ENCODE assay signal across 14 cellular contexts in genomic region chr14:58533417-58533816, GRCh38.
A peak's percentile ranks its signal among the peaks of the same experiment; 100 is the strongest.
DNase-seq lines count a peak whose midpoint lies in the region; ATAC-seq and FAIRE-seq lines count a peak whose summit lies in the region.
"Had no signal": no experiment of that assay in that cellular context is flagged by ENCODE, and none has a peak within 500 bp of the region (broad histone marks: within the 10 kb centered on the region; RNA-seq: fewer than 3 reads in every experiment).

No MANE protein-coding gene starts in this region.

- no peaks in the 10 kb centered on the region for H3K4me1 ChIP-seq in SJCRH30
- H3K4me1 ChIP-seq in stomach smooth muscle (ENCODE audit: control insufficient read depth, insufficient read depth, low read length), result peaks cover 5% of the 10 kb centered on the region
- no peaks in the 10 kb centered on the region for H3K4me1 ChIP-seq in small intestine (ENCODE audit: control insufficient read depth in 2 of 2, insufficient read depth in 1 of 2, low read depth in 1 of 2, low read length in 1 of 2)
- H3K4me1 ChIP-seq: right lobe of liver had no signal

- CTCF ChIA-PET in T-cell (lab: Charles Lee), result interaction anchor here (0.6 to 1.3 kb wide), 2 partner anchors 9 to 10 kb away, joined by 3 to 10 read pairs; no protein-coding TSS in a partner anchor

- peaks cover 19% of the 10 kb centered on the region for H3K36me3 Mint-ChIP-seq in T-cell
- H3K36me3 Mint-ChIP-seq: stimulated activated effector memory CD8-positive, alpha-beta T cell treated with anti-CD3 and anti-CD28 coated beads, Interleukin-12 subunit alpha, Interleukin-12 subunit beta, amount 100 ng/mL, for 72 hours had no signal

- H3K36me3 ChIP-seq in SJCRH30 (no peaks in the 10 kb centered on the region), stomach smooth muscle (ENCODE audit: control insufficient read depth in 2 of 2, insufficient read depth in 2 of 2, low read length in 2 of 2) (no peaks in the 10 kb centered on the region), small intestine (ENCODE audit: control insufficient read depth in 2 of 2, insufficient read depth in 2 of 2, low read length in 2 of 2) (no peaks in the 10 kb centered on the region)
- H3K36me3 ChIP-seq: right lobe of liver had no signal

- FAIRE-seq in endometrium (lab: Jason Lieb, UNC), result peak; percentile 74
- no peak for FAIRE-seq in small intestine (lab: Jason Lieb, UNC)

- 61 to 90% (median 75%) methylated on average over 4 of the region's 4 CpGs for WGBS in small intestine, 3 donors

- ATAC-seq in T-cell (replicated peaks in 1 of 4), result no peak
- ATAC-seq: stimulated activated effector memory CD8-positive, alpha-beta T cell treated with anti-CD3 and anti-CD28 coated beads, Interleukin-12 subunit alpha, Interleukin-12 subunit beta, amount 100 ng/mL, for 72 hours had no signal

- no peaks in the 10 kb centered on the region for H3K27me3 ChIP-seq in SJCRH30
- no peaks in the 10 kb centered on the region for H3K27me3 ChIP-seq in stomach smooth muscle (ENCODE audit: control insufficient read depth in 1 of 2, insufficient read depth in 2 of 2, low read length in 2 of 2)
- H3K27me3 ChIP-seq in small intestine (ENCODE audit: control insufficient read depth in 2 of 2, insufficient read depth in 2 of 2, low read length in 2 of 2), result no peaks in the 10 kb centered on the region
- H3K27me3 ChIP-seq: right lobe of liver had no signal

- DNase-seq in SJCRH30 (peak; percentile 21 to 64), lung microvascular endothelial cell (ENCODE audit: low read depth in 2 of 2) (peak; percentile 14 to 55), small intestine (no peak), T-cell (no peak)
- no peak for DNase-seq in NK-92 treated with Interleukin-12 subunit alpha and Interleukin-12 subunit beta, amount 100 ng/mL, for 24 hours (lab: John Stamatoyannopoulos, UW)
- DNase-seq: activated naive CD4-positive, alpha-beta T cell treated with anti-CD3 and anti-CD28 coated beads, Interleukin-2, amount 50 U/mL, for 16 hours; GDM1; Kasumi-1; NCI-H526 treated with DMSO at 0.1 percent for 48 hours; right lobe of liver had no signal

- H3K27ac Mint-ChIP-seq in T-cell, result peak overlapping the region in 1 of 2 donors; percentile 1
- H3K27ac Mint-ChIP-seq: stimulated activated effector memory CD8-positive, alpha-beta T cell treated with anti-CD3 and anti-CD28 coated beads, Interleukin-12 subunit alpha, Interleukin-12 subunit beta, amount 100 ng/mL, for 72 hours had no signal

- peaks cover 8 to 22% (median 15%) of the 10 kb centered on the region in 3 donors for H3K9me3 Mint-ChIP-seq in T-cell

- peak overlapping the region in 1 of 2 donors; percentile 26 for H3K9ac ChIP-seq in stomach smooth muscle (ENCODE audit: low read length in 2 of 2)

- no peaks in the 10 kb centered on the region for H3K9me3 ChIP-seq in SJCRH30 (replicated peaks)
- H3K9me3 ChIP-seq in stomach smooth muscle (ENCODE audit: control insufficient read depth in 2 of 2, low read length in 2 of 2), result peaks cover 0 to 2% of the 10 kb centered on the region in 2 donors
- no peaks in the 10 kb centered on the region for H3K9me3 ChIP-seq in small intestine (ENCODE audit: control insufficient read depth, low read depth)
- H3K9me3 ChIP-seq: right lobe of liver had no signal

- H3K4me3 ChIP-seq in SJCRH30, result no peak overlapping the region
- H3K4me3 ChIP-seq in stomach smooth muscle (ENCODE audit: low read length in 2 of 2), result peak overlapping the region in 1 of 2 donors; percentile 52
- no peak overlapping the region for H3K4me3 ChIP-seq in small intestine (ENCODE audit: low read depth in 1 of 2, low read length in 2 of 2)
- H3K4me3 ChIP-seq: right lobe of liver had no signal

- H3K4me3 Mint-ChIP-seq in T-cell, result no peak overlapping the region
- H3K4me3 Mint-ChIP-seq: stimulated activated effector memory CD8-positive, alpha-beta T cell treated with anti-CD3 and anti-CD28 coated beads, Interleukin-12 subunit alpha, Interleukin-12 subunit beta, amount 100 ng/mL, for 72 hours had no signal

- H3K27ac ChIP-seq in SJCRH30, result no peak overlapping the region
- peak overlapping the region; percentile 46 for H3K27ac ChIP-seq in stomach smooth muscle (ENCODE audit: low read length)
- H3K27ac ChIP-seq in small intestine (ENCODE audit: low read depth in 1 of 2, low read length in 1 of 2), result no peak overlapping the region
- H3K27ac ChIP-seq: right lobe of liver, VCaP had no signal

- peaks cover 9 to 15% (median 10%) of the 10 kb centered on the region in 3 donors for H3K4me1 Mint-ChIP-seq in T-cell
- H3K4me1 Mint-ChIP-seq: stimulated activated effector memory CD8-positive, alpha-beta T cell treated with anti-CD3 and anti-CD28 coated beads, Interleukin-12 subunit alpha, Interleukin-12 subunit beta, amount 100 ng/mL, for 72 hours had no signal

- H3K27me3 Mint-ChIP-seq in T-cell, result no peaks in the 10 kb centered on the region

- POLR2A ChIA-PET in T-cell (lab: Charles Lee), result no interaction called here

Comparison
In these comparisons a context has a peak if more than half of its experiments do, and no peak if none do; other contexts are left out.
1. DNase-seq: peak in SJCRH30 (2 of 2) and lung microvascular endothelial cell (2 of 2); none in small intestine (single experiment), NK-92 treated with Interleukin-12 subunit alpha and Interleukin-12 subunit beta, amount 100 ng/mL, for 24 hours (single experiment) and T-cell (0 of 34).